ENCODE assay signal across 8 cellular contexts in genomic region chr7:78019457-78020130, GRCh38.
A peak's percentile ranks its signal among the peaks of the same experiment; 100 is the strongest.
DNase-seq lines count a peak whose midpoint lies in the region; ATAC-seq and TF ChIP-seq lines count a peak whose summit lies in the region.

No MANE protein-coding gene starts in this region.

- no peak overlapping the region for H2BK12ac ChIP-seq in mesenchymal stem cell (ENCODE audit: low read length in 2 of 2)

- CTCF ChIA-PET in CD8-positive, alpha-beta T cell (lab: Charles Lee) = interaction anchor here (1.2 to 6.1 kb wide), 5 partner anchors 8 to 34 kb away, joined by 5 to 77 read pairs (median 8); no protein-coding TSS in a partner anchor

- H4K8ac ChIP-seq in mesenchymal stem cell (ENCODE audit: low read length) = peak overlapping the region; percentile 41

- peak overlapping the region; percentile 55 for H3K27ac Mint-ChIP-seq in CD8-positive, alpha-beta T cell
- peak overlapping the region; percentile 83 to 93 for H3K27ac Mint-ChIP-seq in effector memory CD8-positive, alpha-beta T cell

- DNase-seq in CD8-positive, alpha-beta T cell = peak in 6 of 7 experiments; percentile 26 to 67 (median 41)
- DNase-seq in NCI-H748 (lab: John Stamatoyannopoulos, UW; ENCODE audit: unreplicated experiment) (peak; percentile 95), mesenchymal stem cell (peak; percentile 85)
- DNase-seq in activated CD8-positive, alpha-beta memory T cell treated with anti-CD3 and anti-CD28 coated beads for 24 hours = peak; percentile 84
- DNase-seq in effector memory CD8-positive, alpha-beta T cell = peak; percentile 13 to 49 (median 27)
- peak; percentile 17 to 35 for DNase-seq in stimulated activated CD8-positive, alpha-beta memory T cell treated with anti-CD3 and anti-CD28 coated beads, Interleukin-15, amount 100 ng/mL, for 4 hours (ENCODE audit: low read depth in 2 of 2)

- H3K4me1 ChIP-seq in CD8-positive, alpha-beta T cell (ENCODE audit: insufficient read depth, low read length) = peaks cover 5% of the 10 kb centered on the region
- H3K4me1 ChIP-seq in mesenchymal stem cell (ENCODE audit: control insufficient read depth, insufficient read depth, low read depth, low read length) = peaks cover 6% of the 10 kb centered on the region

- peak overlapping the region; percentile 25 to 89 for H3K18ac ChIP-seq in mesenchymal stem cell (ENCODE audit: low read depth in 1 of 2, low read length in 2 of 2)

- no peaks in the 10 kb centered on the region for H3K27me3 ChIP-seq in CD8-positive, alpha-beta T cell (ENCODE audit: insufficient read depth, low read length)
- H3K27me3 ChIP-seq in mesenchymal stem cell (ENCODE audit: control insufficient read depth in 1 of 2, insufficient read depth in 1 of 2, low read length in 2 of 2) = peaks cover 0 to 18% of the 10 kb centered on the region in 2 experiments

- peak overlapping the region; percentile 57 for H3K4me3 ChIP-seq in CD8-positive, alpha-beta T cell (ENCODE audit: low read depth, low read length)
- H3K4me3 ChIP-seq in mesenchymal stem cell (ENCODE audit: insufficient read depth in 1 of 2, low read depth in 1 of 2, low read length in 2 of 2) = peak overlapping the region; percentile 64 to 74

- H2AFZ ChIP-seq in mesenchymal stem cell (ENCODE audit: low read depth, low read length) = peak overlapping the region; percentile 44

- no peak for TF ChIP-seq CTCF in CD8-positive, alpha-beta T cell (IDR thresholded peaks at IDR 0.05)

- H2AK5ac ChIP-seq in mesenchymal stem cell (ENCODE audit: low read length, severe bottlenecking) = no peak overlapping the region

- no peak overlapping the region for H3K14ac ChIP-seq in mesenchymal stem cell (ENCODE audit: low read length in 2 of 2)

- peak overlapping the region; percentile 20 to 69 for H3K4ac ChIP-seq in mesenchymal stem cell (ENCODE audit: low read depth in 1 of 2, low read length in 2 of 2)

- no peaks in the 10 kb centered on the region for H3K79me1 ChIP-seq in mesenchymal stem cell (replicated peaks; ENCODE audit: low read length, poor library complexity, severe bottlenecking)

- ATAC-seq in CD8-positive, alpha-beta T cell = peak; percentile 65
- ATAC-seq in GM19455 (IDR thresholded peaks at IDR 0.05; ENCODE audit: unreplicated experiment) (peak; percentile 84), HG03558 (IDR thresholded peaks at IDR 0.05; ENCODE audit: extremely low read depth, unreplicated experiment) (peak; percentile 45)
- peak; percentile 73 for ATAC-seq in effector memory CD8-positive, alpha-beta T cell (replicated peaks)

- no peaks in the 10 kb centered on the region for H3K9me3 Mint-ChIP-seq in CD8-positive, alpha-beta T cell
- H3K9me3 Mint-ChIP-seq in effector memory CD8-positive, alpha-beta T cell = no peaks in the 10 kb centered on the region

- no peak overlapping the region for H3K27ac ChIP-seq in CD8-positive, alpha-beta T cell (ENCODE audit: low read depth, low read length)
- no peak overlapping the region for H3K27ac ChIP-seq in mesenchymal stem cell (ENCODE audit: low read length, poor library complexity, severe bottlenecking)

- H4K91ac ChIP-seq in mesenchymal stem cell (ENCODE audit: low read length) = peak overlapping the region; percentile 19

- peaks cover 30% of the 10 kb centered on the region for H3K27me3 Mint-ChIP-seq in CD8-positive, alpha-beta T cell (ENCODE audit: low read depth)
- H3K27me3 Mint-ChIP-seq in effector memory CD8-positive, alpha-beta T cell = peaks cover 0 to 15% of the 10 kb centered on the region in 2 donors

- H3K4me3 Mint-ChIP-seq in CD8-positive, alpha-beta T cell = peak overlapping the region; percentile 86
- H3K4me3 Mint-ChIP-seq in effector memory CD8-positive, alpha-beta T cell = peak overlapping the region; percentile 82 to 85

- H3K23ac ChIP-seq in mesenchymal stem cell (ENCODE audit: low read length in 2 of 2) = no peak overlapping the region

- WGBS in mesenchymal stem cell = under 1% methylated on average over 71 of the region's 86 CpGs

- no peak overlapping the region for H2BK15ac ChIP-seq in mesenchymal stem cell (ENCODE audit: low read depth, poor library complexity, severe bottlenecking)

- peak overlapping the region; percentile 86 for H3K9ac ChIP-seq in mesenchymal stem cell (ENCODE audit: low read length)

- H3K4me2 ChIP-seq in mesenchymal stem cell (ENCODE audit: low read length, poor library complexity, severe bottlenecking) = peak overlapping the region; percentile 83

- H3K4me1 Mint-ChIP-seq in CD8-positive, alpha-beta T cell (ENCODE audit: low read depth) = peaks cover 8% of the 10 kb centered on the region
- H3K4me1 Mint-ChIP-seq in effector memory CD8-positive, alpha-beta T cell (ENCODE audit: low read depth in 2 of 2) = peaks cover 7 to 15% of the 10 kb centered on the region in 2 donors

- peaks cover 1% of the 10 kb centered on the region for H3K36me3 Mint-ChIP-seq in CD8-positive, alpha-beta T cell
- peaks cover 5% of the 10 kb centered on the region for H3K36me3 Mint-ChIP-seq in effector memory CD8-positive, alpha-beta T cell (ENCODE audit: insufficient read depth)

- H2BK5ac ChIP-seq in mesenchymal stem cell (ENCODE audit: low read depth, low read length, poor library complexity, severe bottlenecking) = no peak overlapping the region

- H2BK120ac ChIP-seq in mesenchymal stem cell (ENCODE audit: low read depth, low read length) = peak overlapping the region; percentile 19

- H3K36me3 ChIP-seq in CD8-positive, alpha-beta T cell (ENCODE audit: insufficient read depth, low read length) = no peaks in the 10 kb centered on the region
- no peaks in the 10 kb centered on the region for H3K36me3 ChIP-seq in mesenchymal stem cell (ENCODE audit: control insufficient read depth in 1 of 2, insufficient read depth in 2 of 2, low read depth in 1 of 2, low read length in 2 of 2)

- intact Hi-C loops in CD8-positive, alpha-beta T cell (cut with DNase I, micrococcal nuclease) = loop anchor here in 1 of 2 experiments (1.0 kb wide), 1 partner anchor 21 kb away; no protein-coding TSS in a partner anchor

- POLR2A ChIA-PET in CD8-positive, alpha-beta T cell (lab: Charles Lee) = interaction anchor here (1.2 kb wide), 1 partner anchor 19 kb away, joined by 3 read pairs; no protein-coding TSS in a partner anchor

- H3K9me3 ChIP-seq in CD8-positive, alpha-beta T cell (ENCODE audit: low read length) = no peaks in the 10 kb centered on the region
- no peaks in the 10 kb centered on the region for H3K9me3 ChIP-seq in mesenchymal stem cell (ENCODE audit: control insufficient read depth, low read length)

Comparison
In these comparisons a context has a peak if more than half of its experiments do, and no peak if none do; other contexts are left out.
1. DNase-seq: peak in every context shown above with its lines; median percentile 95 in NCI-H748; 85 in mesenchymal stem cell; 84 in activated CD8-positive, alpha-beta memory T cell treated with anti-CD3 and anti-CD28 coated beads for 24 hours; 41 in CD8-positive, alpha-beta T cell; 27 in effector memory CD8-positive, alpha-beta T cell; 26 in stimulated activated CD8-positive, alpha-beta memory T cell treated with anti-CD3 and anti-CD28 coated beads, Interleukin-15, amount 100 ng/mL, for 4 hours.